ENCODE assay signal across 2 cellular contexts in the genomic region with DNA sequence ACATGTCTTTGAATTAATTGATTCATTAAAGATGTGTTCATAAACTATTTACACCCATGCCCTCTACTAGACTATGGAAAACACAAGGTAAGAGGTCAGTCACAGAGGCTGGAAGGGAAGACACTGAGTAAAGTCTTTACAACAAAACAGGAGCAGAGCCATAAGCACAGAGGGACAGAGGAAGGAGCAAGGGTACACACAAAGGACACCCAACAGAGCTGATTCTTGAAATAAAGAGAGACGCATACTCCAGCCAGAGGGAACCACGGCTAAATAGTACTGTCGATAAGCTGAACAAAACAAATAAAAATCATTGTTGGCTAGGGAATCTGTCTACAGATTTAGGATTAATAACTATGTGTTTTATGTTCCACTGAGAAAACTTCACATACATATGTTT.
TF ChIP-seq lines count a peak whose summit lies in the region.

No MANE protein-coding gene starts in this region.

TF ChIP-seq in H1, 55 proteins besides CTCF, POLR2A, EP300 and RAD21:
- TF ChIP-seq, protein P1, sequence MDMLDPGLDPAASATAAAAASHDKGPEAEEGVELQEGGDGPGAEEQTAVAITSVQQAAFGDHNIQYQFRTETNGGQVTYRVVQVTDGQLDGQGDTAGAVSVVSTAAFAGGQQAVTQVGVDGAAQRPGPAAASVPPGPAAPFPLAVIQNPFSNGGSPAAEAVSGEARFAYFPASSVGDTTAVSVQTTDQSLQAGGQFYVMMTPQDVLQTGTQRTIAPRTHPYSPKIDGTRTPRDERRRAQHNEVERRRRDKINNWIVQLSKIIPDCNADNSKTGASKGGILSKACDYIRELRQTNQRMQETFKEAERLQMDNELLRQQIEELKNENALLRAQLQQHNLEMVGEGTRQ (IDR thresholded peaks at IDR 0.05; ENCODE audit: low read length) = no peak
- no peak for TF ChIP-seq TCF12 (IDR thresholded peaks at IDR 0.05; ENCODE audit: low read depth, low read length)
- TF ChIP-seq CREB1 (IDR thresholded peaks at IDR 0.05) = no peak
- no peak for TF ChIP-seq KDM5A (IDR thresholded peaks at IDR 0.05; ENCODE audit: low read length)
- no peak for TF ChIP-seq EZH2 (IDR thresholded peaks at IDR 0.05; ENCODE audit: low read depth, low read length, severe bottlenecking)
- TF ChIP-seq SP2 (IDR thresholded peaks at IDR 0.05; ENCODE audit: low read length) = no peak
- no peak for TF ChIP-seq TEAD4 (IDR thresholded peaks at IDR 0.05; ENCODE audit: low read depth, low read length)
- no peak for TF ChIP-seq CBX5 (IDR thresholded peaks at IDR 0.05; ENCODE audit: low read depth, low read length)
- TF ChIP-seq, protein P2, sequence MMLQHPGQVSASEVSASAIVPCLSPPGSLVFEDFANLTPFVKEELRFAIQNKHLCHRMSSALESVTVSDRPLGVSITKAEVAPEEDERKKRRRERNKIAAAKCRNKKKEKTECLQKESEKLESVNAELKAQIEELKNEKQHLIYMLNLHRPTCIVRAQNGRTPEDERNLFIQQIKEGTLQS (IDR thresholded peaks at IDR 0.05; ENCODE audit: insufficient read depth, low read depth, low read length) = no peak

TF ChIP-seq in neural cell, 6 proteins besides CTCF, POLR2A, EP300 and RAD21:
- TF ChIP-seq EZH2 (IDR thresholded peaks at IDR 0.05; ENCODE audit: borderline replicate concordance, insufficient read depth, low read length, poor library complexity, severe bottlenecking) (no peak), POLR2AphosphoS5 (IDR thresholded peaks at IDR 0.05) (no peak), MXI1 (conservative IDR thresholded peaks at IDR 0.05; ENCODE audit: poor library complexity, severe bottlenecking) (no peak), TAF1 (IDR thresholded peaks at IDR 0.05; ENCODE audit: low read depth) (no peak), SMC3 (conservative IDR thresholded peaks at IDR 0.05; ENCODE audit: poor library complexity) (no peak)
- TF ChIP-seq, protein P3, sequence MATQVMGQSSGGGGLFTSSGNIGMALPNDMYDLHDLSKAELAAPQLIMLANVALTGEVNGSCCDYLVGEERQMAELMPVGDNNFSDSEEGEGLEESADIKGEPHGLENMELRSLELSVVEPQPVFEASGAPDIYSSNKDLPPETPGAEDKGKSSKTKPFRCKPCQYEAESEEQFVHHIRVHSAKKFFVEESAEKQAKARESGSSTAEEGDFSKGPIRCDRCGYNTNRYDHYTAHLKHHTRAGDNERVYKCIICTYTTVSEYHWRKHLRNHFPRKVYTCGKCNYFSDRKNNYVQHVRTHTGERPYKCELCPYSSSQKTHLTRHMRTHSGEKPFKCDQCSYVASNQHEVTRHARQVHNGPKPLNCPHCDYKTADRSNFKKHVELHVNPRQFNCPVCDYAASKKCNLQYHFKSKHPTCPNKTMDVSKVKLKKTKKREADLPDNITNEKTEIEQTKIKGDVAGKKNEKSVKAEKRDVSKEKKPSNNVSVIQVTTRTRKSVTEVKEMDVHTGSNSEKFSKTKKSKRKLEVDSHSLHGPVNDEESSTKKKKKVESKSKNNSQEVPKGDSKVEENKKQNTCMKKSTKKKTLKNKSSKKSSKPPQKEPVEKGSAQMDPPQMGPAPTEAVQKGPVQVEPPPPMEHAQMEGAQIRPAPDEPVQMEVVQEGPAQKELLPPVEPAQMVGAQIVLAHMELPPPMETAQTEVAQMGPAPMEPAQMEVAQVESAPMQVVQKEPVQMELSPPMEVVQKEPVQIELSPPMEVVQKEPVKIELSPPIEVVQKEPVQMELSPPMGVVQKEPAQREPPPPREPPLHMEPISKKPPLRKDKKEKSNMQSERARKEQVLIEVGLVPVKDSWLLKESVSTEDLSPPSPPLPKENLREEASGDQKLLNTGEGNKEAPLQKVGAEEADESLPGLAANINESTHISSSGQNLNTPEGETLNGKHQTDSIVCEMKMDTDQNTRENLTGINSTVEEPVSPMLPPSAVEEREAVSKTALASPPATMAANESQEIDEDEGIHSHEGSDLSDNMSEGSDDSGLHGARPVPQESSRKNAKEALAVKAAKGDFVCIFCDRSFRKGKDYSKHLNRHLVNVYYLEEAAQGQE (IDR thresholded peaks at IDR 0.05; ENCODE audit: borderline replicate concordance) = no peak
TF ChIP-seq in neural cell: peak in this region for 0.
